ENCODE assay signal across 17 cellular contexts in the genomic region with DNA sequence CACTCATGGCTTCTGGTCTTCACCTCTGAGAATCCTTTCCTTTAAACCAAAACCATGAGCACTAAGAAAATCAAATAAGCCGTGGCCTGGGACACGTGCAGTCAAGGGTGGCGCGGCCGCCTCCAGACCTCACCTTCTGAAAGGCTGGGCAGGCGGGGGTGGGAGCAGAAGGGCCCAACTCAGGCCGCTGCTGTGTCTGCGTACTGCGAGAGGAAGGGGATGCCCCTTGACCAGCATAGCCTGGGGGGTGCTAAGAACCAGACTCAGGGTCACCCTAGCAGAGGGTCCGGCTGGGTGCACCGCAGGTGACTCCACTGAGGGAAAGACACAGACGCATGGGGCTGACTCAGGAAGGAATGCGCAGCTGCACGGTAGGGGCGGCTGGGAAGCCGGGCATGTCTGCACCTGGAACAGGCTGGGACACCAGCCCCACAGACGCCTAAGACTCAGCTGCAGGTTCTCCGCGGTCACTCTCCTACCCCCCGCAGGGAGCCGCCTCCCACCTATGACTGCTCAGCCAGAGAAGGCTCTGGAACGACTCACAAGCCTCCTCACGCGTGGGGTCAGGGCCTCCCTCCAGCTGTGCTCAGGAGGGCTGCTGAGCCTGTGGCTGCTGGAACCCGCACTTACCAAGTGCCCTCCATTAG.
A peak's percentile ranks its signal among the peaks of the same experiment; 100 is the strongest.
DNase-seq lines count a peak whose midpoint lies in the region; ATAC-seq and TF ChIP-seq lines count a peak whose summit lies in the region.
"Had no signal": no experiment of that assay in that cellular context is flagged by ENCODE, and none has a peak within 500 bp of the region (broad histone marks: within the 10 kb centered on the region; RNA-seq: fewer than 3 reads in every experiment).

No MANE protein-coding gene starts in this region.

- no peak for TF ChIP-seq RAD21 in Ishikawa (IDR thresholded peaks at IDR 0.05; ENCODE audit: low read depth)

- no peaks in the 10 kb centered on the region for H3K36me3 Mint-ChIP-seq in effector memory CD8-positive, alpha-beta T cell (ENCODE audit: insufficient read depth)
- H3K36me3 Mint-ChIP-seq: T-cell had no signal

- no peaks in the 10 kb centered on the region for H3K4me1 Mint-ChIP-seq in effector memory CD8-positive, alpha-beta T cell (ENCODE audit: low read depth in 2 of 2)
- H3K4me1 Mint-ChIP-seq: activated CD4-positive, alpha-beta T cell treated with anti-CD3 and anti-CD28 coated beads, Interleukin-2, amount 10 ng/mL, durations not matched to agents 7 days and 5 days; T-cell had no signal

- peak; percentile 36 for DNase-seq in ELF-1 (ENCODE audit: low read depth, low spot score)
- DNase-seq in epithelial cell of prostate (ENCODE audit: low read depth, low spot score), result peak; percentile 27
- DNase-seq in posterior vena cava (ENCODE audit: low spot score), result peak; percentile 75
- DNase-seq in SIG-M5 (lab: John Stamatoyannopoulos, UW), result no peak
- DNase-seq in effector memory CD8-positive, alpha-beta T cell, result no peak
- DNase-seq: activated CD4-positive, alpha-beta T cell treated with anti-CD3 and anti-CD28 coated beads, Interleukin-2, amount 10 ng/mL, durations not matched to agents 7 days and 5 days; activated CD8-positive, alpha-beta memory T cell treated with anti-CD3 and anti-CD28 coated beads, Interleukin-2, amount 50 U/mL, for 4 hours; activated gamma-delta T cell; KBM-7; lower lobe of right lung; NCI-H2081 treated with DMSO at 0.1 percent for 48 hours; stimulated activated naive CD8-positive, alpha-beta T cell treated with anti-CD3 and anti-CD28 coated beads, Interleukin-15, Interleukin-2, amounts not matched to agents 100 U/mL and 50 U/mL, for 24 hours; T-cell; upper lobe of left lung had no signal

- no peak overlapping the region for H3K27ac Mint-ChIP-seq in effector memory CD8-positive, alpha-beta T cell
- H3K27ac Mint-ChIP-seq: activated CD4-positive, alpha-beta T cell treated with anti-CD3 and anti-CD28 coated beads, Interleukin-2, amount 10 ng/mL, durations not matched to agents 7 days and 5 days; T-cell had no signal

- TF ChIP-seq EP300 in Ishikawa (IDR thresholded peaks at IDR 0.05; ENCODE audit: borderline replicate concordance), result peak; percentile 95

- no peaks in the 10 kb centered on the region for H3K27me3 Mint-ChIP-seq in effector memory CD8-positive, alpha-beta T cell
- H3K27me3 Mint-ChIP-seq: activated CD4-positive, alpha-beta T cell treated with anti-CD3 and anti-CD28 coated beads, Interleukin-2, amount 10 ng/mL, durations not matched to agents 7 days and 5 days; T-cell had no signal

- ATAC-seq in HG02852 (IDR thresholded peaks at IDR 0.05; ENCODE audit: unreplicated experiment), result no peak
- no peak for ATAC-seq in effector memory CD8-positive, alpha-beta T cell (replicated peaks)
- ATAC-seq: stimulated activated naive CD8-positive, alpha-beta T cell treated with anti-CD3 and anti-CD28 coated beads, Interleukin-15, Interleukin-2, amounts not matched to agents 100 U/mL and 50 U/mL, for 24 hours; T-cell had no signal

- H3K9me3 Mint-ChIP-seq in effector memory CD8-positive, alpha-beta T cell, result no peaks in the 10 kb centered on the region
- H3K9me3 Mint-ChIP-seq: activated CD4-positive, alpha-beta T cell treated with anti-CD3 and anti-CD28 coated beads, Interleukin-2, amount 10 ng/mL, durations not matched to agents 7 days and 5 days had no signal

- no peak overlapping the region for H3K27ac ChIP-seq in epithelial cell of prostate
- H3K27ac ChIP-seq: cardiac muscle cell, lower lobe of right lung, upper lobe of left lung had no signal

- intact Hi-C loops in posterior vena cava (cut with DNase I), result no loop called here

- H3K4me3 Mint-ChIP-seq in effector memory CD8-positive, alpha-beta T cell, result no peak overlapping the region
- H3K4me3 Mint-ChIP-seq: activated CD4-positive, alpha-beta T cell treated with anti-CD3 and anti-CD28 coated beads, Interleukin-2, amount 10 ng/mL, durations not matched to agents 7 days and 5 days; T-cell had no signal

TF ChIP-seq in Ishikawa, 13 proteins besides CTCF, POLR2A, EP300 and RAD21:
- TF ChIP-seq TCF12 (IDR thresholded peaks at IDR 0.05; ENCODE audit: low read depth) (peak; percentile 98), NFIC (IDR thresholded peaks at IDR 0.05) (no peak), CEBPB (IDR thresholded peaks at IDR 0.05) (no peak; the same call in 1 of the 2 replicates), ZBTB7A (IDR thresholded peaks at IDR 0.05; ENCODE audit: low read depth) (peak; percentile 64; the same call in 1 of the 2 replicates), CREB1 (IDR thresholded peaks at IDR 0.05; ENCODE audit: low read depth) (no peak), FOXM1 (IDR thresholded peaks at IDR 0.05; ENCODE audit: borderline replicate concordance, low read depth) (peak; percentile 86; the same call in 1 of the 2 replicates), YY1 (IDR thresholded peaks at IDR 0.05; ENCODE audit: low read depth) (peak; percentile 49), TEAD4 (IDR thresholded peaks at IDR 0.05) (peak; percentile 55; the same call in 1 of the 2 replicates), EGR1 (IDR thresholded peaks at IDR 0.05) (no peak)
- TF ChIP-seq, protein P1, sequence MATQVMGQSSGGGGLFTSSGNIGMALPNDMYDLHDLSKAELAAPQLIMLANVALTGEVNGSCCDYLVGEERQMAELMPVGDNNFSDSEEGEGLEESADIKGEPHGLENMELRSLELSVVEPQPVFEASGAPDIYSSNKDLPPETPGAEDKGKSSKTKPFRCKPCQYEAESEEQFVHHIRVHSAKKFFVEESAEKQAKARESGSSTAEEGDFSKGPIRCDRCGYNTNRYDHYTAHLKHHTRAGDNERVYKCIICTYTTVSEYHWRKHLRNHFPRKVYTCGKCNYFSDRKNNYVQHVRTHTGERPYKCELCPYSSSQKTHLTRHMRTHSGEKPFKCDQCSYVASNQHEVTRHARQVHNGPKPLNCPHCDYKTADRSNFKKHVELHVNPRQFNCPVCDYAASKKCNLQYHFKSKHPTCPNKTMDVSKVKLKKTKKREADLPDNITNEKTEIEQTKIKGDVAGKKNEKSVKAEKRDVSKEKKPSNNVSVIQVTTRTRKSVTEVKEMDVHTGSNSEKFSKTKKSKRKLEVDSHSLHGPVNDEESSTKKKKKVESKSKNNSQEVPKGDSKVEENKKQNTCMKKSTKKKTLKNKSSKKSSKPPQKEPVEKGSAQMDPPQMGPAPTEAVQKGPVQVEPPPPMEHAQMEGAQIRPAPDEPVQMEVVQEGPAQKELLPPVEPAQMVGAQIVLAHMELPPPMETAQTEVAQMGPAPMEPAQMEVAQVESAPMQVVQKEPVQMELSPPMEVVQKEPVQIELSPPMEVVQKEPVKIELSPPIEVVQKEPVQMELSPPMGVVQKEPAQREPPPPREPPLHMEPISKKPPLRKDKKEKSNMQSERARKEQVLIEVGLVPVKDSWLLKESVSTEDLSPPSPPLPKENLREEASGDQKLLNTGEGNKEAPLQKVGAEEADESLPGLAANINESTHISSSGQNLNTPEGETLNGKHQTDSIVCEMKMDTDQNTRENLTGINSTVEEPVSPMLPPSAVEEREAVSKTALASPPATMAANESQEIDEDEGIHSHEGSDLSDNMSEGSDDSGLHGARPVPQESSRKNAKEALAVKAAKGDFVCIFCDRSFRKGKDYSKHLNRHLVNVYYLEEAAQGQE (IDR thresholded peaks at IDR 0.05; ENCODE audit: low read depth), result no peak
- TF ChIP-seq, protein P2, sequence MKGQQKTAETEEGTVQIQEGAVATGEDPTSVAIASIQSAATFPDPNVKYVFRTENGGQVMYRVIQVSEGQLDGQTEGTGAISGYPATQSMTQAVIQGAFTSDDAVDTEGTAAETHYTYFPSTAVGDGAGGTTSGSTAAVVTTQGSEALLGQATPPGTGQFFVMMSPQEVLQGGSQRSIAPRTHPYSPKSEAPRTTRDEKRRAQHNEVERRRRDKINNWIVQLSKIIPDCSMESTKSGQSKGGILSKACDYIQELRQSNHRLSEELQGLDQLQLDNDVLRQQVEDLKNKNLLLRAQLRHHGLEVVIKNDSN (IDR thresholded peaks at IDR 0.05), result no peak
- TF ChIP-seq, protein P3, sequence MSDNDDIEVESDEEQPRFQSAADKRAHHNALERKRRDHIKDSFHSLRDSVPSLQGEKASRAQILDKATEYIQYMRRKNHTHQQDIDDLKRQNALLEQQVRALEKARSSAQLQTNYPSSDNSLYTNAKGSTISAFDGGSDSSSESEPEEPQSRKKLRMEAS (IDR thresholded peaks at IDR 0.05), result peak; percentile 43
TF ChIP-seq in Ishikawa: peak in this region for 6.

Comparison
In these comparisons a context has a peak if more than half of its experiments do, and no peak if none do; other contexts are left out.
1. DNase-seq: peak in ELF-1 (single experiment), epithelial cell of prostate (single experiment) and posterior vena cava (single experiment); none in SIG-M5 (single experiment) and effector memory CD8-positive, alpha-beta T cell (0 of 3).